Comparison of ENCODE assay signal across 7 cellular contexts in genomic region chr4:4841156-4841555, GRCh38. TPM values are rescaled to one million over a fixed set of nuclear protein-coding genes. Genes with fewer than 3 reads are reported as not detected.
"Had no signal": no experiment of that assay in that cellular context is flagged by ENCODE, and none has a peak within 500 bp of the region (broad histone marks: within the 10 kb centered on the region; RNA-seq: fewer than 3 reads in every experiment).

No MANE protein-coding gene starts in this region.

- H3K4me3 ChIP-seq: GM23338, HAP-1 had no signal

- H3K9me3 Mint-ChIP-seq: HFFc6 had no signal

- H3K36me3 Mint-ChIP-seq: IgD-negative memory B cell had no signal

- H3K36me3 ChIP-seq: HAP-1 had no signal

- H3K4me3 Mint-ChIP-seq: GM23338, HFFc6, IgD-negative memory B cell had no signal

- DNase-seq: HFFc6 had no signal

- H3K9me3 ChIP-seq: HAP-1 had no signal

- H3K27ac ChIP-seq: HL-60 had no signal

- ATAC-seq: GM23338, HCT116, HepG2 had no signal

- H3K27ac Mint-ChIP-seq: GM23338, HFFc6, IgD-negative memory B cell had no signal

RNA-seq across cellular contexts. Expression of gene MSX1, which starts 18.3 kb away (rescaled TPM):
- total RNA-seq: GM23338 had no signal
